ENCODE assay signal across 8 cellular contexts in the genomic region with DNA sequence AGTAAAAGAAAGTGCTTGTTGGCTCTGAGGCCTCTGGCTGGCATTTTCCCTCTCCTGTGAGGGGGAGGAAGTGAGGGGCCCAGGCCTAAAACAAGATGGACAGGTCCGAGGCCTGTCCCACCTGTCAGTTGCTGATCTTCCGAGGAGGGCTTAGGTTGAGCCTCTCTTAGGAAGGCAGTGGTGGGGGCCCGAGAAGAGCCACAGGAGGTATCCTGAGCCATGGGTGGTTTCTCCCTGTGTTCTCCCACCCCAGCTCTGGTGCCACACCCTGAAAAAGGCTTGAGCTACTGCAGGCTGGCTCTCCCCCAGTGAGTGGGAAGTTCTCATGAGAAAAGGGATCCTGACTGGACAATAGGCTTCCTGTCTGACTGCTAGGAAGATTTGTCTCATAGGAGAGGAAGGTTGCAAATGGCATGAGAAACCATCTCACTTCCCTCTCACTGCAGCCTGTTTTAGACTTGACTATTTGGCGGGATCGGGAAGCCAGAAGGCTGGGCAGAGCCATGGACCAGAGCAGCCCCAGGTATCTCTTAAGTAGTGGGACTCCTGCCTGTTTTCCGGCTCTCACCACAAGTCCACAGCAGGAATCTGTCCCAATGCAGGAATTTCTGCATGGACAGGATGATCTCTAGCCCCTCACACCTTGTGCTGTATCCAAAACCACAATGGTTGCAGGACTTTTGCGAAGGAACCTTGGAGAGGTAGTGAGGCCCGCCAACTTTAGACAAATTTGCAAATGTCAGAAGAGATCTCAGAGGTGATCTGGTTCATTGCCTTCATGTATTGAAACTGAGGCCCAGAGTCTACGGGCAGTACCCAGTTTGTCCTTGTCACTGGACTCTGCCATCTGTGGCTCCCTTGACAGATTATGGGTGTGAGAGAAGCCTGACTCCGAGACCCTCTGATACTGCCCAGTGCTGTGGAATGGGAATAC.
DNase-seq lines count a peak whose midpoint lies in the region; ATAC-seq and TF ChIP-seq lines count a peak whose summit lies in the region.
"Had no signal": no experiment of that assay in that cellular context is flagged by ENCODE, and none has a peak within 500 bp of the region (broad histone marks: within the 10 kb centered on the region; RNA-seq: fewer than 3 reads in every experiment).

No MANE protein-coding gene starts in this region.

- ATAC-seq in GM21723 (IDR thresholded peaks at IDR 0.05; ENCODE audit: unreplicated experiment) = peak; percentile 25
- no peak for ATAC-seq in gastroesophageal sphincter
- no peak for ATAC-seq in HG03025 (IDR thresholded peaks at IDR 0.05; ENCODE audit: low FRiP score, unreplicated experiment)

- no peaks in the 10 kb centered on the region for H3K36me3 ChIP-seq in gastroesophageal sphincter
- H3K36me3 ChIP-seq in skeletal muscle tissue (ENCODE audit: control insufficient read depth in 3 of 3, insufficient read depth in 3 of 3, low read length in 3 of 3) = no peaks in the 10 kb centered on the region

- DNase-seq in RWPE1 (ENCODE audit: low spot score) = no peak
- DNase-seq in effector CD8-positive, alpha-beta T cell (lab: John Stamatoyannopoulos, UW) = no peak
- no peak for DNase-seq in islet precursor cell
- DNase-seq: GOT3 had no signal

- H3K27ac ChIP-seq in RWPE1 = peak overlapping the region; percentile 72
- H3K27ac ChIP-seq in gastroesophageal sphincter = peak overlapping the region in 3 of 4 donors; percentile 44 to 68 (median 57)
- H3K27ac ChIP-seq in skeletal muscle tissue (ENCODE audit: low read depth, low read length) = peak overlapping the region; percentile 32

- H3K27me3 ChIP-seq in gastroesophageal sphincter (no peaks in the 10 kb centered on the region), skeletal muscle tissue (ENCODE audit: control insufficient read depth in 3 of 3, insufficient read depth in 3 of 3, low read length in 3 of 3) (no peaks in the 10 kb centered on the region)

- H3K4me1 ChIP-seq in gastroesophageal sphincter (peaks cover 4 to 81% (median 40%) of the 10 kb centered on the region in 3 donors), skeletal muscle tissue (ENCODE audit: control insufficient read depth in 3 of 3, insufficient read depth in 3 of 3, low read length in 3 of 3) (peaks cover 43 to 55% (median 48%) of the 10 kb centered on the region in 3 donors)

- no peak for TF ChIP-seq POLR2A in gastroesophageal sphincter (IDR thresholded peaks at IDR 0.05)

- POLR2A ChIA-PET in RWPE1 (lab: Yijun Ruan, JAX; ENCODE audit: low non-redundant PET) = no interaction called here

- TF ChIP-seq EP300 in gastroesophageal sphincter (IDR thresholded peaks at IDR 0.05) = no peak

- H3K9ac ChIP-seq in skeletal muscle tissue (ENCODE audit: low read depth in 1 of 3, low read length in 3 of 3) = no peak overlapping the region

- 83 to 100% methylated on average over 2 to 7 of the region's 10 CpGs for whole genome bisulfite sequencing in gastroesophageal sphincter (ENCODE audit: low coverage in 1 of 2), 2 donors

- TF ChIP-seq CTCF in RWPE1 (conservative IDR thresholded peaks at IDR 0.05; ENCODE audit: low read depth) (no peak), gastroesophageal sphincter (IDR thresholded peaks at IDR 0.05) (no peak)

- H3K4me3 ChIP-seq in gastroesophageal sphincter (no peak overlapping the region), skeletal muscle tissue (ENCODE audit: low read length in 3 of 3) (no peak overlapping the region)

- no peaks in the 10 kb centered on the region for H3K9me3 ChIP-seq in gastroesophageal sphincter
- no peaks in the 10 kb centered on the region for H3K9me3 ChIP-seq in skeletal muscle tissue (ENCODE audit: control insufficient read depth in 3 of 3, low read length in 3 of 3)

- CTCF ChIA-PET in RWPE1 (lab: Yijun Ruan, JAX) = no interaction called here
